ENCODE assay signal across 8 cellular contexts in the genomic region with DNA sequence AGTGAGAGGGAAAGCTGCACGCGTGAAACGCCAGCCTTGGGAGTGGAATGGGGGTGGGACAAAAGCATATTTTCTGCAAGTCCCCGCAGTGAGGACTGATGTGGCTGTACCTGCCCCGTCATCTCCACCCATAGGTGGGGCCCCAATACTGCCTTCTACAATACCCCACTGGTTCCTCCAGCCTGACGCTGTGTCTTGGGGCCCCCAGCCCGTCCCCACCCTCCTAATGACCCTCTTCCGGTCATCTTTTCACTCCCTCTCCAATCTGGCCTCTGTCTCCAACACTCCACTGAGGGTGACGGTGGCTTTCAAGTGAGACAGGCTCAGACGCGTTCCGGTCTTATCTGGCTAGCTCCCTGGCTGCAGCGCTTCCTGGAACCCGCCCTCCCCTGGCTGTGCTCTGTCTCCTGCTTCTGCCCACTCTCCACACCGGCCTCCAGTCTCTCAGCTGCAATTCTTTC.
DNase-seq lines count a peak whose midpoint lies in the region; ATAC-seq and TF ChIP-seq lines count a peak whose summit lies in the region.

No MANE protein-coding gene starts in this region.

- peak overlapping the region in 2 of 3 experiments; percentile 31 to 87 for H3K27ac Mint-ChIP-seq in nephron
- no peak overlapping the region for H3K27ac Mint-ChIP-seq in activated CD8-positive, alpha-beta T cell treated with anti-CD3 and anti-CD28 coated beads, Interleukin-2, amount 10 ng/mL, durations not matched to agents 7 days and 5 days
- no peak overlapping the region for H3K27ac Mint-ChIP-seq in activated CD4-positive, alpha-beta memory T cell treated with anti-CD3 and anti-CD28 coated beads for 36 hours

- H3K4me1 Mint-ChIP-seq in nephron, result peaks cover 60% of the 10 kb centered on the region
- peaks cover 8% of the 10 kb centered on the region for H3K4me1 Mint-ChIP-seq in activated CD8-positive, alpha-beta T cell treated with anti-CD3 and anti-CD28 coated beads, Interleukin-2, amount 10 ng/mL, durations not matched to agents 7 days and 5 days (ENCODE audit: low read depth)
- peaks cover 19% of the 10 kb centered on the region for H3K4me1 Mint-ChIP-seq in activated CD4-positive, alpha-beta memory T cell treated with anti-CD3 and anti-CD28 coated beads for 36 hours (ENCODE audit: low read depth)

- BruUV-seq in A673 (replicated peaks; lab: Mats Ljungman, UMichigan), result no TSS peak

- H3K27me3 ChIP-seq in RWPE2 (ENCODE audit: insufficient read depth, poor library complexity, severe bottlenecking) (no peaks in the 10 kb centered on the region), esophagus squamous epithelium (no peaks in the 10 kb centered on the region), A673 (replicated peaks; ENCODE audit: insufficient read depth, low read depth, low read length, poor library complexity) (no peaks in the 10 kb centered on the region)

- no peak overlapping the region for H3K4me3 ChIP-seq in RWPE2 (ENCODE audit: severe bottlenecking)
- peak overlapping the region in 3 of 4 donors; percentile 15 to 43 (median 25) for H3K4me3 ChIP-seq in esophagus squamous epithelium
- H3K4me3 ChIP-seq in A673 (ENCODE audit: low read depth, low read length, poor library complexity, severe bottlenecking), result no peak overlapping the region

- CTCF ChIA-PET in A673 (lab: Charles Lee), result no interaction called here
- CTCF ChIA-PET in activated CD8-positive, alpha-beta T cell treated with anti-CD3 and anti-CD28 coated beads, Interleukin-2, amount 10 ng/mL, durations not matched to agents 7 days and 5 days (lab: Charles Lee), result interaction anchor here (1.6 kb wide), 1 partner anchor 156 kb away, joined by 7 read pairs; no protein-coding TSS in a partner anchor
- CTCF ChIA-PET in activated CD4-positive, alpha-beta memory T cell treated with anti-CD3 and anti-CD28 coated beads for 36 hours (lab: Charles Lee), result no interaction called here

- peak; percentile 61 for DNase-seq in Daoy (ENCODE audit: low read depth)
- DNase-seq in RWPE2 (ENCODE audit: low spot score), result no peak
- DNase-seq in esophagus squamous epithelium (lab: John Stamatoyannopoulos, UW), result no peak
- DNase-seq in A673 (ENCODE audit: low spot score), result no peak
- DNase-seq in activated CD8-positive, alpha-beta T cell treated with anti-CD3 and anti-CD28 coated beads, Interleukin-2, amount 10 ng/mL, durations not matched to agents 7 days and 5 days, result no peak
- no peak for DNase-seq in activated CD4-positive, alpha-beta memory T cell treated with anti-CD3 and anti-CD28 coated beads for 36 hours

- peak; percentile 17 for TF ChIP-seq CTCF in RWPE2 (IDR thresholded peaks at IDR 0.05; ENCODE audit: poor library complexity, severe bottlenecking)
- TF ChIP-seq CTCF in esophagus squamous epithelium (IDR thresholded peaks at IDR 0.05), result peak in 1 of 6 experiments; percentile 14
- no peak for TF ChIP-seq CTCF in nephron (IDR thresholded peaks at IDR 0.05; ENCODE audit: unreplicated experiment in 3 of 3)
- TF ChIP-seq CTCF in A673 (conservative IDR thresholded peaks at IDR 0.05; ENCODE audit: low read depth, low read length), result no peak

- H3K36me3 ChIP-seq in RWPE2 (ENCODE audit: low read depth), result no peaks in the 10 kb centered on the region
- H3K36me3 ChIP-seq in esophagus squamous epithelium, result no peaks in the 10 kb centered on the region
- H3K36me3 ChIP-seq in A673 (ENCODE audit: insufficient read depth, low read length, poor library complexity, severe bottlenecking), result no peaks in the 10 kb centered on the region

- 14 to 27% methylated on average over 15 of the region's 15 CpGs for WGBS in esophagus squamous epithelium, 2 donors

- H3K9me3 ChIP-seq in RWPE2 (ENCODE audit: severe bottlenecking) (no peaks in the 10 kb centered on the region), esophagus squamous epithelium (no peaks in the 10 kb centered on the region), A673 (ENCODE audit: low read depth, low read length, poor library complexity, severe bottlenecking) (no peaks in the 10 kb centered on the region)

- no peaks in the 10 kb centered on the region for H3K36me3 Mint-ChIP-seq in nephron (ENCODE audit: low read depth)
- H3K36me3 Mint-ChIP-seq in activated CD8-positive, alpha-beta T cell treated with anti-CD3 and anti-CD28 coated beads, Interleukin-2, amount 10 ng/mL, durations not matched to agents 7 days and 5 days (ENCODE audit: low read depth), result no peaks in the 10 kb centered on the region
- no peaks in the 10 kb centered on the region for H3K36me3 Mint-ChIP-seq in activated CD4-positive, alpha-beta memory T cell treated with anti-CD3 and anti-CD28 coated beads for 36 hours

- no peaks in the 10 kb centered on the region for H3K27me3 Mint-ChIP-seq in nephron (ENCODE audit: low read depth)
- no peaks in the 10 kb centered on the region for H3K27me3 Mint-ChIP-seq in activated CD8-positive, alpha-beta T cell treated with anti-CD3 and anti-CD28 coated beads, Interleukin-2, amount 10 ng/mL, durations not matched to agents 7 days and 5 days (ENCODE audit: low read depth)
- no peaks in the 10 kb centered on the region for H3K27me3 Mint-ChIP-seq in activated CD4-positive, alpha-beta memory T cell treated with anti-CD3 and anti-CD28 coated beads for 36 hours

- ATAC-seq in RWPE2 (ENCODE audit: low read depth) (peak; percentile 88), GM18511 (IDR thresholded peaks at IDR 0.05; ENCODE audit: unreplicated experiment) (no peak)
- ATAC-seq in activated CD8-positive, alpha-beta T cell treated with anti-CD3 and anti-CD28 coated beads, Interleukin-2, amount 10 ng/mL, durations not matched to agents 7 days and 5 days, result no peak

- H3K4me1 ChIP-seq in RWPE2 (ENCODE audit: insufficient read depth, poor library complexity, severe bottlenecking) (peaks cover 66% of the 10 kb centered on the region), esophagus squamous epithelium (peaks cover 41 to 72% (median 58%) of the 10 kb centered on the region in 3 donors), A673 (ENCODE audit: insufficient read depth, low read length, poor library complexity, severe bottlenecking) (peaks cover 4% of the 10 kb centered on the region)

- POLR2A ChIA-PET in A673 (lab: Charles Lee; ENCODE audit: low non-redundant PET), result no interaction called here
- POLR2A ChIA-PET in activated CD8-positive, alpha-beta T cell treated with anti-CD3 and anti-CD28 coated beads, Interleukin-2, amount 10 ng/mL, durations not matched to agents 7 days and 5 days (lab: Charles Lee), result no interaction called here
- POLR2A ChIA-PET in activated CD4-positive, alpha-beta memory T cell treated with anti-CD3 and anti-CD28 coated beads for 36 hours (lab: Charles Lee), result no interaction called here

- H3K9me3 Mint-ChIP-seq in nephron, result no peaks in the 10 kb centered on the region
- H3K9me3 Mint-ChIP-seq in activated CD8-positive, alpha-beta T cell treated with anti-CD3 and anti-CD28 coated beads, Interleukin-2, amount 10 ng/mL, durations not matched to agents 7 days and 5 days (ENCODE audit: insufficient read depth), result no peaks in the 10 kb centered on the region
- H3K9me3 Mint-ChIP-seq in activated CD4-positive, alpha-beta memory T cell treated with anti-CD3 and anti-CD28 coated beads for 36 hours, result no peaks in the 10 kb centered on the region

- no peak for TF ChIP-seq POLR2A in esophagus squamous epithelium (IDR thresholded peaks at IDR 0.05)

- peak overlapping the region in 2 of 3 experiments; percentile 5 to 9 for H3K4me3 Mint-ChIP-seq in nephron
- no peak overlapping the region for H3K4me3 Mint-ChIP-seq in activated CD8-positive, alpha-beta T cell treated with anti-CD3 and anti-CD28 coated beads, Interleukin-2, amount 10 ng/mL, durations not matched to agents 7 days and 5 days
- H3K4me3 Mint-ChIP-seq in activated CD4-positive, alpha-beta memory T cell treated with anti-CD3 and anti-CD28 coated beads for 36 hours, result no peak overlapping the region

- H3K27ac ChIP-seq in RWPE2 (ENCODE audit: poor library complexity, severe bottlenecking), result peak overlapping the region; percentile 70
- H3K27ac ChIP-seq in esophagus squamous epithelium, result peak overlapping the region; percentile 32 to 65 (median 65)
- no peak overlapping the region for H3K27ac ChIP-seq in A673 (ENCODE audit: low read depth, low read length, poor library complexity, severe bottlenecking)

- intact Hi-C loops in esophagus squamous epithelium (cut with DNase I), result no loop called here
- intact Hi-C loops in A673 (cut with micrococcal nuclease; ENCODE audit: unreplicated experiment), result no loop called here
- intact Hi-C loops in activated CD4-positive, alpha-beta memory T cell treated with anti-CD3 and anti-CD28 coated beads for 36 hours (cut with micrococcal nuclease), result no loop called here

Comparison
In these comparisons a context has a peak if more than half of its experiments do, and no peak if none do; other contexts are left out.
1. H3K4me3 ChIP-seq: peak in esophagus squamous epithelium (3 of 4); none in RWPE2 (single experiment) and A673 (single experiment).
2. H3K27ac Mint-ChIP-seq: peak in nephron (2 of 3); none in activated CD8-positive, alpha-beta T cell treated with anti-CD3 and anti-CD28 coated beads, Interleukin-2, amount 10 ng/mL, durations not matched to agents 7 days and 5 days (single experiment) and activated CD4-positive, alpha-beta memory T cell treated with anti-CD3 and anti-CD28 coated beads for 36 hours (single experiment).
3. H3K4me3 Mint-ChIP-seq: peak in nephron (2 of 3); none in activated CD8-positive, alpha-beta T cell treated with anti-CD3 and anti-CD28 coated beads, Interleukin-2, amount 10 ng/mL, durations not matched to agents 7 days and 5 days (single experiment) and activated CD4-positive, alpha-beta memory T cell treated with anti-CD3 and anti-CD28 coated beads for 36 hours (single experiment).